Comparison of ENCODE assay signal across 10 cellular contexts in the genomic region with DNA sequence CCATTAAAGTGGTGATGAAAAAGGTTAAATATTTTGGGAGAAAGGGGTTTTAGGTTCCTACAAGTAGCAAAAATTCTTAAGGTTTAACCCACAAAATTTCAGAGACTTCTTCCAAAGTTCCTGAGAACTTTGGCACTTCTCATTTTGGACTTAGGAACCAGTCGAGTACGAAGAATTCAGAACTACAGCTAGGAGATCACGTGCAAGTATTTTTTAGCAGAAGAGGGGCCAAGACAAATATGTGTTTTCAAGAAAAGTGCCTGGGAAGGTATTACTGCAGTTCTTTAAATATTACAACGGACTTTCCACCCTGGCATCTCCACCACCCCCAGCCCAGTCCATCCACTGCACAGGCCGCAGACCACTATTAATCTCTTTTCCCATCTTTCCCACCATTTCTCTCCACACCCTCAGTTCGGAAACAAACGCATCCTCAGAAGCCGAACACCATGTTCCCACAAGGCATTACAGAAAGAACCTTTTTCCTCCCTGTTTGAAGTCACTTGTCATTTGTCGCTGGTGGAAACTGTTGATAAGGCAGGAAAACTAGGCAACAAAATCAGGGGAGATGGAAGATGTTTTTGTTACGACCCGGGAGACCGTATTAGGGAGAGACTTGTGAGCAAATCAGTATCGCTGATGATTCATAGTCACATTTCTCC. TPM values are rescaled to one million over a fixed set of nuclear protein-coding genes. Genes with fewer than 3 reads are reported as not detected.
DNase-seq lines count a peak whose midpoint lies in the region; ATAC-seq and TF ChIP-seq lines count a peak whose summit lies in the region.
"Had no signal": no experiment of that assay in that cellular context is flagged by ENCODE, and none has a peak within 500 bp of the region (broad histone marks: within the 10 kb centered on the region; RNA-seq: fewer than 3 reads in every experiment).

No MANE protein-coding gene starts in this region.

- no peak for ATAC-seq in HG02610 (IDR thresholded peaks at IDR 0.05; ENCODE audit: unreplicated experiment)
- ATAC-seq in HG02588 (IDR thresholded peaks at IDR 0.05; ENCODE audit: unreplicated experiment), result no peak
- ATAC-seq: activated naive CD4-positive, alpha-beta T cell treated with anti-CD3 and anti-CD28 coated beads, Interleukin-2, amount 50 U/mL, for 72 hours had no signal

- peak overlapping the region; percentile 4 for H4K91ac ChIP-seq in mesenchymal stem cell (ENCODE audit: low read length)

- H3K23ac ChIP-seq in mesenchymal stem cell (ENCODE audit: low read length in 2 of 2), result no peak overlapping the region

- H3K79me1 ChIP-seq in mesenchymal stem cell (replicated peaks; ENCODE audit: low read length, poor library complexity, severe bottlenecking), result peaks cover 2% of the 10 kb centered on the region

- TF ChIP-seq CTCF in testis (IDR thresholded peaks at IDR 0.05), result no peak

- H3K36me3 ChIP-seq in HUES6 (ENCODE audit: control insufficient read depth, insufficient read depth, low read length), result no peaks in the 10 kb centered on the region
- H3K36me3 ChIP-seq in duodenal mucosa (ENCODE audit: control insufficient read depth in 1 of 2, insufficient read depth in 2 of 2, low read length in 2 of 2), result no peaks in the 10 kb centered on the region
- peaks cover 22 to 23% of the 10 kb centered on the region in 2 experiments for H3K36me3 ChIP-seq in mesenchymal stem cell (ENCODE audit: control insufficient read depth in 1 of 2, insufficient read depth in 2 of 2, low read depth in 1 of 2, low read length in 2 of 2)
- no peaks in the 10 kb centered on the region for H3K36me3 ChIP-seq in testis (ENCODE audit: low read depth, missing control alignments)

- H2BK12ac ChIP-seq in mesenchymal stem cell (ENCODE audit: low read length in 2 of 2), result peak overlapping the region; percentile 14 to 77

- H3K9ac ChIP-seq in HUES6 (ENCODE audit: low read length), result peak overlapping the region; percentile 7
- H3K9ac ChIP-seq in duodenal mucosa (ENCODE audit: low read depth in 1 of 2, low read length in 2 of 2), result peak overlapping the region in 1 of 2 donors; percentile 8
- peak overlapping the region; percentile 93 for H3K9ac ChIP-seq in mesenchymal stem cell (ENCODE audit: low read length)

- no peak for DNase-seq in mesenchymal stem cell
- no peak for DNase-seq in testis
- DNase-seq in activated gamma-delta T cell (lab: John Stamatoyannopoulos, UW), result no peak
- DNase-seq in NCI-H146 treated with DMSO at 0.1 percent for 48 hours (lab: John Stamatoyannopoulos, UW; ENCODE audit: unreplicated experiment), result no peak

- H2AFZ ChIP-seq in mesenchymal stem cell (ENCODE audit: low read depth, low read length), result no peak overlapping the region

- H2BK120ac ChIP-seq in mesenchymal stem cell (ENCODE audit: low read depth, low read length), result peak overlapping the region; percentile 96

- WGBS in mesenchymal stem cell, result 23% methylated on average over 7 of the region's 13 CpGs
- 23 to 24% methylated on average over 13 of the region's 13 CpGs for WGBS in testis, 2 donors

- H3K4me1 ChIP-seq in HUES6 (ENCODE audit: control insufficient read depth, insufficient read depth, low read length), result peaks cover 39% of the 10 kb centered on the region
- peaks cover 3 to 15% of the 10 kb centered on the region in 2 donors for H3K4me1 ChIP-seq in duodenal mucosa (ENCODE audit: control insufficient read depth in 1 of 2, insufficient read depth in 2 of 2, low read length in 2 of 2)
- H3K4me1 ChIP-seq in mesenchymal stem cell (ENCODE audit: control insufficient read depth, insufficient read depth, low read depth, low read length), result peaks cover 15% of the 10 kb centered on the region
- peaks cover 4% of the 10 kb centered on the region for H3K4me1 ChIP-seq in testis

- peak overlapping the region; percentile 57 to 80 for H3K4ac ChIP-seq in mesenchymal stem cell (ENCODE audit: low read depth in 1 of 2, low read length in 2 of 2)

- H3K4me2 ChIP-seq in mesenchymal stem cell (ENCODE audit: low read length, poor library complexity, severe bottlenecking), result peak overlapping the region; percentile 75

- H2AK5ac ChIP-seq in mesenchymal stem cell (ENCODE audit: low read length, severe bottlenecking), result peak overlapping the region; percentile 55

- intact Hi-C loops in testis (cut with DNase I; ENCODE audit: low total_unique reads), result no loop called here

- no peak for TF ChIP-seq POLR2A in testis (IDR thresholded peaks at IDR 0.05)

- no peak overlapping the region for H3K4me3 ChIP-seq in HUES6 (ENCODE audit: low read depth, low read length)
- H3K4me3 ChIP-seq in duodenal mucosa (ENCODE audit: low read depth in 1 of 2, low read length in 2 of 2), result peak overlapping the region in 1 of 2 donors; percentile 53
- peak overlapping the region; percentile 41 to 87 for H3K4me3 ChIP-seq in mesenchymal stem cell (ENCODE audit: insufficient read depth in 1 of 2, low read depth in 1 of 2, low read length in 2 of 2)
- peak overlapping the region; percentile 31 to 53 for H3K4me3 ChIP-seq in testis

- H3K27ac ChIP-seq in HUES6 (ENCODE audit: low read depth, low read length) (no peak overlapping the region), duodenal mucosa (ENCODE audit: low read depth, low read length) (peak overlapping the region; percentile 42), mesenchymal stem cell (ENCODE audit: low read length, poor library complexity, severe bottlenecking) (peak overlapping the region; percentile 91), testis (peak overlapping the region; percentile 52 to 78)

- no peak overlapping the region for H2BK15ac ChIP-seq in mesenchymal stem cell (ENCODE audit: low read depth, poor library complexity, severe bottlenecking)

- peak overlapping the region; percentile 52 for H4K8ac ChIP-seq in mesenchymal stem cell (ENCODE audit: low read length)

- H3K14ac ChIP-seq in mesenchymal stem cell (ENCODE audit: low read length in 2 of 2), result no peak overlapping the region

- H3K18ac ChIP-seq in mesenchymal stem cell (ENCODE audit: low read depth in 1 of 2, low read length in 2 of 2), result peak overlapping the region; percentile 73 to 80

- peaks cover 15% of the 10 kb centered on the region for H3K27me3 ChIP-seq in HUES6 (ENCODE audit: control insufficient read depth, insufficient read depth, low read length)
- peaks cover 14 to 16% of the 10 kb centered on the region in 2 donors for H3K27me3 ChIP-seq in duodenal mucosa (ENCODE audit: control insufficient read depth in 1 of 2, insufficient read depth in 2 of 2, low read length in 2 of 2)
- H3K27me3 ChIP-seq in mesenchymal stem cell (ENCODE audit: control insufficient read depth in 1 of 2, insufficient read depth in 1 of 2, low read length in 2 of 2), result no peaks in the 10 kb centered on the region
- no peaks in the 10 kb centered on the region for H3K27me3 ChIP-seq in testis

- peak overlapping the region; percentile 90 for H2BK5ac ChIP-seq in mesenchymal stem cell (ENCODE audit: low read depth, low read length, poor library complexity, severe bottlenecking)

- no peaks in the 10 kb centered on the region for H3K9me3 ChIP-seq in HUES6 (ENCODE audit: control insufficient read depth, insufficient read depth, low read depth, low read length)
- H3K9me3 ChIP-seq in duodenal mucosa (ENCODE audit: control insufficient read depth in 1 of 2, low read length in 2 of 2), result no peaks in the 10 kb centered on the region
- H3K9me3 ChIP-seq in mesenchymal stem cell (ENCODE audit: control insufficient read depth, low read length), result no peaks in the 10 kb centered on the region
- H3K9me3 ChIP-seq in testis, result no peaks in the 10 kb centered on the region

RNA-seq across cellular contexts. Expression of gene INHBA, which starts 7.1 kb away (rescaled TPM):
- 22.1 TPM for polyA plus RNA-seq in mesenchymal stem cell (2013, experiment 1 of 2)
- 22.6 TPM for polyA plus RNA-seq in mesenchymal stem cell (2013, experiment 2 of 2)
- total RNA-seq in testis, result 1 to 10 TPM; 5.7 to 8.0 TPM
- 2.5 TPM for polyA plus RNA-seq in testis (ENCODE audit: insufficient read depth, low read depth, low replicate concordance)
- total RNA-seq: G401 had no signal
